ENCODE assay signal across 8 cellular contexts in genomic region chr17:40903129-40903847, GRCh38. TPM values are rescaled to one million over a fixed set of nuclear protein-coding genes. Genes with fewer than 3 reads are reported as not detected.
DNase-seq lines count a peak whose midpoint lies in the region; ATAC-seq and TF ChIP-seq lines count a peak whose summit lies in the region.

No MANE protein-coding gene starts in this region.

- BruUV-seq in PC-9 (replicated peaks; lab: Mats Ljungman, UMichigan), result no TSS peak

- CTCF ChIA-PET in PC-9 (lab: Charles Lee), result interaction anchor here (0.7 kb wide), 1 partner anchor 1366 kb away, joined by 4 read pairs; no protein-coding TSS in a partner anchor
- CTCF ChIA-PET in WTC11 (lab: Charles Lee), result interaction anchor here (1.2 to 2.1 kb wide), 2 partner anchors 40 kb away, joined by 3 to 9 read pairs; no protein-coding TSS in a partner anchor

- 0 out of 2 replicates have a peak, but pooled peaks cover under 1% of the 10 kb centered on the region for H3K27me3 Mint-ChIP-seq in WTC11 (ENCODE audit: low read depth)
- H3K27me3 Mint-ChIP-seq in stimulated activated naive CD8-positive, alpha-beta T cell treated with anti-CD3 and anti-CD28 coated beads, Interleukin-15, amount 100 ng/mL, for 72 hours, result peaks cover 48% of the 10 kb centered on the region

- H3K4me2 ChIP-seq in PC-9, result peak overlapping the region; percentile 70

- H4K20me1 ChIP-seq in PC-9 (ENCODE audit: insufficient read depth), result no peaks in the 10 kb centered on the region

- peaks cover 34% of the 10 kb centered on the region for H3F3A ChIP-seq in PC-9 (ENCODE audit: insufficient read depth, low read depth)

- H3K4me3 ChIP-seq in PC-9, result peak overlapping the region; percentile 24; the same call in 1 of the 2 replicates

- intact Hi-C loops in PC-9 (cut with micrococcal nuclease; ENCODE audit: unreplicated experiment), result no loop called here

- TF ChIP-seq CTCF in PC-9 (conservative IDR thresholded peaks at IDR 0.05), result no peak
- no peak for TF ChIP-seq CTCF in WTC11 (IDR thresholded peaks at IDR 0.05)

- H3K9me3 ChIP-seq in PC-9 (ENCODE audit: insufficient read depth, low read depth), result no peaks in the 10 kb centered on the region

- no peaks in the 10 kb centered on the region for H3K9me2 ChIP-seq in PC-9 (ENCODE audit: insufficient read depth)

- DNase-seq in A172 (ENCODE audit: low spot score) (peak; percentile 92), PC-9 (peak in 1 of 2 experiments; percentile 96), hepatic stellate cell (ENCODE audit: low spot score) (peak; percentile 44), WTC11 (ENCODE audit: low spot score) (no peak), OCI-M2 (lab: John Stamatoyannopoulos, UW; ENCODE audit: unreplicated experiment) (no peak)
- DNase-seq in stimulated activated naive CD8-positive, alpha-beta T cell treated with anti-CD3 and anti-CD28 coated beads, Interleukin-15, amount 100 ng/mL, for 72 hours, result no peak

- H3K36me3 ChIP-seq in PC-9 (ENCODE audit: low read depth), result no peaks in the 10 kb centered on the region

- H2AFZ ChIP-seq in PC-9, result peak overlapping the region; percentile 30; the same call in 1 of the 2 replicates

- ATAC-seq in GM21825 (IDR thresholded peaks at IDR 0.05; ENCODE audit: unreplicated experiment) (peak; percentile 52), WTC11 (no peak), HG02973 (IDR thresholded peaks at IDR 0.05; ENCODE audit: unreplicated experiment) (no peak)
- ATAC-seq in stimulated activated naive CD8-positive, alpha-beta T cell treated with anti-CD3 and anti-CD28 coated beads, Interleukin-15, amount 100 ng/mL, for 72 hours, result no peak

- H3K27ac Mint-ChIP-seq in WTC11, result no peak overlapping the region
- H3K27ac Mint-ChIP-seq in stimulated activated naive CD8-positive, alpha-beta T cell treated with anti-CD3 and anti-CD28 coated beads, Interleukin-15, amount 100 ng/mL, for 72 hours, result peak overlapping the region in 1 of 2 donors; percentile 53

- H3K4me3 Mint-ChIP-seq in WTC11, result no peak overlapping the region
- no peak overlapping the region for H3K4me3 Mint-ChIP-seq in stimulated activated naive CD8-positive, alpha-beta T cell treated with anti-CD3 and anti-CD28 coated beads, Interleukin-15, amount 100 ng/mL, for 72 hours

- H3K4me1 ChIP-seq in PC-9 (replicated peaks; ENCODE audit: insufficient read depth), result peaks cover 49% of the 10 kb centered on the region

- H3K27me3 ChIP-seq in PC-9 (ENCODE audit: insufficient read depth, low read depth), result no peaks in the 10 kb centered on the region

- H3K4me1 Mint-ChIP-seq in WTC11, result peaks cover 12% of the 10 kb centered on the region
- H3K4me1 Mint-ChIP-seq in stimulated activated naive CD8-positive, alpha-beta T cell treated with anti-CD3 and anti-CD28 coated beads, Interleukin-15, amount 100 ng/mL, for 72 hours, result peaks cover 22% of the 10 kb centered on the region

- no peaks in the 10 kb centered on the region for H3K9me3 Mint-ChIP-seq in WTC11
- no peaks in the 10 kb centered on the region for H3K9me3 Mint-ChIP-seq in stimulated activated naive CD8-positive, alpha-beta T cell treated with anti-CD3 and anti-CD28 coated beads, Interleukin-15, amount 100 ng/mL, for 72 hours

- POLR2A ChIA-PET in PC-9 (lab: Charles Lee; ENCODE audit: unreplicated experiment) (interaction anchor here (0.7 kb wide), 1 partner anchor 487 kb away, joined by 3 read pairs; no protein-coding TSS in a partner anchor), WTC11 (lab: Charles Lee) (no interaction called here)

- H3K27ac ChIP-seq in PC-9, result peak overlapping the region; percentile 98

- no peaks in the 10 kb centered on the region for H3K36me3 Mint-ChIP-seq in WTC11

- H3K79me2 ChIP-seq in PC-9 (ENCODE audit: low read depth), result no peaks in the 10 kb centered on the region

TF ChIP-seq in WTC11, 78 proteins besides CTCF, POLR2A, EP300 and RAD21:
- no peak for TF ChIP-seq ZNF317 (CRISPR knock-in tag; IDR thresholded peaks at IDR 0.05; ENCODE audit: borderline replicate concordance, low read depth)
- TF ChIP-seq, protein P1, sequence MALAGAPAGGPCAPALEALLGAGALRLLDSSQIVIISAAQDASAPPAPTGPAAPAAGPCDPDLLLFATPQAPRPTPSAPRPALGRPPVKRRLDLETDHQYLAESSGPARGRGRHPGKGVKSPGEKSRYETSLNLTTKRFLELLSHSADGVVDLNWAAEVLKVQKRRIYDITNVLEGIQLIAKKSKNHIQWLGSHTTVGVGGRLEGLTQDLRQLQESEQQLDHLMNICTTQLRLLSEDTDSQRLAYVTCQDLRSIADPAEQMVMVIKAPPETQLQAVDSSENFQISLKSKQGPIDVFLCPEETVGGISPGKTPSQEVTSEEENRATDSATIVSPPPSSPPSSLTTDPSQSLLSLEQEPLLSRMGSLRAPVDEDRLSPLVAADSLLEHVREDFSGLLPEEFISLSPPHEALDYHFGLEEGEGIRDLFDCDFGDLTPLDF (CRISPR knock-in tag; IDR thresholded peaks at IDR 0.05), result no peak
- no peak for TF ChIP-seq MYBL2 (CRISPR knock-in tag; IDR thresholded peaks at IDR 0.05)
- no peak for TF ChIP-seq SP1 (CRISPR knock-in tag; conservative IDR thresholded peaks at IDR 0.05)
- TF ChIP-seq IRF2 (CRISPR knock-in tag; IDR thresholded peaks at IDR 0.05; ENCODE audit: borderline replicate concordance, low read depth), result no peak

RNA-seq across cellular contexts. Expression of gene KRT20, which starts 18.2 kb away (rescaled TPM):
- not detected in 2 replicates for total RNA-seq in A172 (2014; rRNA removed; shearing (Covaris generic))
- not detected in 2 replicates for total RNA-seq in PC-9 (2021)
- total RNA-seq in WTC11 (2021), result 0.21 to 0.42 TPM (median 0.30 TPM) in 3 replicates

RNA-seq across cellular contexts. Expression of gene KRT23, which starts 34.2 kb away (rescaled TPM):
- not detected in 2 replicates for total RNA-seq in A172 (2014; rRNA removed; shearing (Covaris generic))
- total RNA-seq in PC-9 (2021), result not detected in 2 replicates
- total RNA-seq in WTC11 (2021), result not detected in 3 replicates

RNA-seq across cellular contexts. Expression of gene KRT12, which starts 36.3 kb away (rescaled TPM):
- not detected in 2 replicates for total RNA-seq in A172 (2014; rRNA removed; shearing (Covaris generic))
- total RNA-seq in PC-9 (2021) (not detected in 2 replicates), WTC11 (2021) (not detected in 3 replicates)

Comparison
In these comparisons a context has a peak if more than half of its experiments do, and no peak if none do; other contexts are left out.
1. DNase-seq: peak in A172 (single experiment) and hepatic stellate cell (single experiment); none in WTC11 (single experiment), OCI-M2 (single experiment) and stimulated activated naive CD8-positive, alpha-beta T cell treated with anti-CD3 and anti-CD28 coated beads, Interleukin-15, amount 100 ng/mL, for 72 hours (0 of 2).